In genomic region chr19:42281175-42282035, GRCh38 we compare ENCODE assay signal across 8 cellular contexts. TPM values are rescaled to one million over a fixed set of nuclear protein-coding genes. Genes with fewer than 3 reads are reported as not detected.
DNase-seq lines count a peak whose midpoint lies in the region; ATAC-seq, FAIRE-seq and TF ChIP-seq lines count a peak whose summit lies in the region.

No MANE protein-coding gene starts in this region.

- H3K4me3 Mint-ChIP-seq in chondrocyte (ENCODE audit: unreplicated experiment): peak overlapping the region; percentile 75
- peak overlapping the region; percentile 63 for H3K4me3 Mint-ChIP-seq in stimulated activated naive CD8-positive, alpha-beta T cell treated with anti-CD3 and anti-CD28 coated beads, Interleukin-15, Interleukin-2, amounts not matched to agents 100 ng/mL and 50 ng/mL, for 24 hours

- H3K36me3 ChIP-seq in ACC112 (ENCODE audit: insufficient read depth, low read length) (no peaks in the 10 kb centered on the region), OCI-LY7 (ENCODE audit: insufficient read depth, low read length) (no peaks in the 10 kb centered on the region)

- peak; percentile 33 for FAIRE-seq in GM12892 (lab: Jason Lieb, UNC)

- H3K9me2 ChIP-seq in OCI-LY7 (ENCODE audit: insufficient read depth, low read length): no peaks in the 10 kb centered on the region

- intact Hi-C loops in OCI-LY7 (cut with micrococcal nuclease; ENCODE audit: unreplicated experiment): loop anchor here (2.0 to 10.0 kb wide), 2 partner anchors 153 to 417 kb away; partner anchors contain the start of gene RPS19

- H3K79me2 ChIP-seq in ACC112 (ENCODE audit: control insufficient read depth, insufficient read depth, low read length, unreplicated experiment): peaks cover 17% of the 10 kb centered on the region
- peaks cover 17% of the 10 kb centered on the region for H3K79me2 ChIP-seq in OCI-LY7 (ENCODE audit: insufficient read depth, low read depth, low read length)

- peaks cover 45% of the 10 kb centered on the region for H3K4me1 ChIP-seq in ACC112 (ENCODE audit: control insufficient read depth, insufficient read depth, low read length, unreplicated experiment)
- peaks cover 56% of the 10 kb centered on the region for H3K4me1 ChIP-seq in OCI-LY7 (ENCODE audit: insufficient read depth, low read length, poor library complexity, severe bottlenecking)

- H3K27ac ChIP-seq in ACC112 (ENCODE audit: low read depth, low read length) (peak overlapping the region; percentile 74), OCI-LY7 (ENCODE audit: low read depth, low read length, poor library complexity, severe bottlenecking) (peak overlapping the region; percentile 82)

- H3K36me3 Mint-ChIP-seq in chondrocyte (ENCODE audit: low read depth): peaks cover 2% of the 10 kb centered on the region
- no peaks in the 10 kb centered on the region for H3K36me3 Mint-ChIP-seq in stimulated activated naive CD8-positive, alpha-beta T cell treated with anti-CD3 and anti-CD28 coated beads, Interleukin-15, Interleukin-2, amounts not matched to agents 100 ng/mL and 50 ng/mL, for 24 hours (ENCODE audit: low read depth)

- POLR2A ChIA-PET in OCI-LY7 (lab: Charles Lee): interaction anchor here (0.5 to 1.5 kb wide), 5 partner anchors 19 to 150 kb away, joined by 3 to 7 read pairs (median 4); partner anchors contain the start of genes GSK3A, PAFAH1B3 and PRR19

- no peaks in the 10 kb centered on the region for H3K27me3 Mint-ChIP-seq in chondrocyte (ENCODE audit: low read depth)
- H3K27me3 Mint-ChIP-seq in stimulated activated naive CD8-positive, alpha-beta T cell treated with anti-CD3 and anti-CD28 coated beads, Interleukin-15, Interleukin-2, amounts not matched to agents 100 ng/mL and 50 ng/mL, for 24 hours: no peaks in the 10 kb centered on the region

- H3K4me1 Mint-ChIP-seq in chondrocyte (ENCODE audit: low read depth): peaks cover 50% of the 10 kb centered on the region
- H3K4me1 Mint-ChIP-seq in stimulated activated naive CD8-positive, alpha-beta T cell treated with anti-CD3 and anti-CD28 coated beads, Interleukin-15, Interleukin-2, amounts not matched to agents 100 ng/mL and 50 ng/mL, for 24 hours (ENCODE audit: low read depth): peaks cover 46% of the 10 kb centered on the region

- CTCF ChIA-PET in OCI-LY7 (lab: Charles Lee; ENCODE audit: unreplicated experiment): no interaction called here

- no peak overlapping the region for H3K27ac Mint-ChIP-seq in chondrocyte (ENCODE audit: unreplicated experiment)
- H3K27ac Mint-ChIP-seq in stimulated activated naive CD8-positive, alpha-beta T cell treated with anti-CD3 and anti-CD28 coated beads, Interleukin-15, Interleukin-2, amounts not matched to agents 100 ng/mL and 50 ng/mL, for 24 hours: peak overlapping the region; percentile 77

- H4K20me1 ChIP-seq in OCI-LY7 (ENCODE audit: insufficient read depth, low read length): peaks cover 10% of the 10 kb centered on the region; the same call in 1 of the 2 replicates

- no peaks in the 10 kb centered on the region for H3K9me3 Mint-ChIP-seq in chondrocyte (ENCODE audit: low read depth)
- no peaks in the 10 kb centered on the region for H3K9me3 Mint-ChIP-seq in stimulated activated naive CD8-positive, alpha-beta T cell treated with anti-CD3 and anti-CD28 coated beads, Interleukin-15, Interleukin-2, amounts not matched to agents 100 ng/mL and 50 ng/mL, for 24 hours

- ATAC-seq in GM18519 (IDR thresholded peaks at IDR 0.05; ENCODE audit: low FRiP score, unreplicated experiment): no peak

- no peaks in the 10 kb centered on the region for H3K27me3 ChIP-seq in ACC112 (ENCODE audit: insufficient read depth, low read length)

- BruUV-seq in OCI-LY7 (replicated peaks; lab: Mats Ljungman, UMichigan): no TSS peak

- H3K9me3 ChIP-seq in OCI-LY7 (ENCODE audit: low read length): no peaks in the 10 kb centered on the region

- DNase-seq in GM12892 (ENCODE audit: insufficient read length): no peak
- DNase-seq in OCI-LY7 (ENCODE audit: low spot score): peak; percentile 54
- DNase-seq in chondrocyte (ENCODE audit: low spot score): no peak
- peak; percentile 66 for DNase-seq in left kidney (ENCODE audit: low read depth, low spot score)
- DNase-seq in KG1 (lab: John Stamatoyannopoulos, UW): no peak

- TF ChIP-seq CTCF in OCI-LY7 (conservative IDR thresholded peaks at IDR 0.05; ENCODE audit: low read length): no peak
- peak; percentile 30 for TF ChIP-seq CTCF in chondrocyte (IDR thresholded peaks at IDR 0.05)

- H3K4me3 ChIP-seq in ACC112 (ENCODE audit: low read depth, low read length) (peak overlapping the region; percentile 93), OCI-LY7 (ENCODE audit: low read depth, low read length, poor library complexity, severe bottlenecking) (peak overlapping the region; percentile 83)

- H2AFZ ChIP-seq in ACC112 (ENCODE audit: low read length, unreplicated experiment) (no peak overlapping the region), OCI-LY7 (ENCODE audit: low read length) (no peak overlapping the region)

- TF ChIP-seq POLR2A in GM12892 (IDR thresholded peaks at IDR 0.05; ENCODE audit: low read depth, low read length): no peak

- peak overlapping the region; percentile 93 for H3K4me2 ChIP-seq in OCI-LY7 (ENCODE audit: low read length)

RNA-seq across cellular contexts. Expression of gene CIC, which starts 12.4 kb away (rescaled TPM):
- 6.1 TPM for polyA plus RNA-seq in GM12892 (2012; ENCODE audit: missing spikeins)
- 20.7 and 26.8 TPM in 2 replicates for total RNA-seq in OCI-LY7 (2014; rRNA removed; shearing (Covaris generic))
- total RNA-seq in OCI-LY7 (2022): 48.2 and 59.3 TPM in 2 replicates
- total RNA-seq in chondrocyte: 83.6 to 101 TPM (median 86.3 TPM) in 3 replicates

RNA-seq across cellular contexts. Expression of gene PRR19, which starts 20.5 kb away (rescaled TPM):
- not detected for polyA plus RNA-seq in GM12892 (2012; ENCODE audit: missing spikeins)
- 1.4 TPM in 1 of 2 replicates, not detected in the other for total RNA-seq in OCI-LY7 (2014; rRNA removed; shearing (Covaris generic))
- total RNA-seq in OCI-LY7 (2022) (0.40 and 0.70 TPM in 2 replicates), chondrocyte (0.24 to 1.7 TPM (median 0.82 TPM) in 3 replicates)

RNA-seq across cellular contexts. Expression of gene PAFAH1B3, which starts 21.0 kb away (rescaled TPM):
- 26.5 TPM for polyA plus RNA-seq in GM12892 (2012; ENCODE audit: missing spikeins)
- 54.9 and 62.1 TPM in 2 replicates for total RNA-seq in OCI-LY7 (2014; rRNA removed; shearing (Covaris generic))
- total RNA-seq in OCI-LY7 (2022) (35.9 and 42.3 TPM in 2 replicates), chondrocyte (15.2 to 32.9 TPM (median 31.1 TPM) in 3 replicates)

RNA-seq across cellular contexts. Expression of gene ERF, which starts 26.5 kb away (rescaled TPM):
- polyA plus RNA-seq in GM12892 (2012; ENCODE audit: missing spikeins): 10.6 TPM
- total RNA-seq in OCI-LY7 (2014; rRNA removed; shearing (Covaris generic)): 22.1 and 26.7 TPM in 2 replicates
- total RNA-seq in OCI-LY7 (2022) (33.5 and 36.6 TPM in 2 replicates), chondrocyte (64.5 to 74.6 TPM (median 71.7 TPM) in 3 replicates)

RNA-seq across cellular contexts. Expression of gene TMEM145, which starts 31.7 kb away (rescaled TPM):
- polyA plus RNA-seq in GM12892 (2012; ENCODE audit: missing spikeins): not detected
- total RNA-seq in OCI-LY7 (2014; rRNA removed; shearing (Covaris generic)): not detected in 2 replicates
- total RNA-seq in OCI-LY7 (2022) (1.8 TPM in 2 replicates), chondrocyte (0.32 to 0.36 TPM in 2 of 3 replicates, not detected in the other)

Comparison
In these comparisons a context has a peak if more than half of its experiments do, and no peak if none do; other contexts are left out.
1. DNase-seq: peak in OCI-LY7 (single experiment) and left kidney (single experiment); none in GM12892 (single experiment), chondrocyte (single experiment) and KG1 (single experiment).